In the genomic region with DNA sequence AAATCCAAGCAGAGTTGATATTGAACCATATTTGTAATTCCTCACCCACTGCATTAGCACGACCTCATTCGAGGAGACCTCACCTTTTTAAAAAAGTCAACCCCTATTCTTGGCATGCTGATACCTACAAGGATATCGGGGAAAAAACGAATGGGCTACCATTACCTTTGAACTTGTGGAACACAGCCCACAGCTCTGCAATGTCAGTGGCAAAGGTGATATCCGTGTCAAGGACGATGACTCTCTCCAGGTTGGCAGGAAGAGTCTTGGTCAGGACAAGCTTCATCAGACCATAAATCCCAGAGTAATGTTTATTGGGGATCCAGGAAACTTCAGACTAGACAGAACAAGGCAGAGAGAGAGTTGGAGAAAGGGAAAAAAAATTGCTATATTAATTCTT, we compare ENCODE assay signal across 12 cellular contexts.
DNase-seq lines count a peak whose midpoint lies in the region; ATAC-seq and TF ChIP-seq lines count a peak whose summit lies in the region.
"Had no signal": no experiment of that assay in that cellular context is flagged by ENCODE, and none has a peak within 500 bp of the region (broad histone marks: within the 10 kb centered on the region; RNA-seq: fewer than 3 reads in every experiment).

No MANE protein-coding gene starts in this region.

- DNase-seq in left ventricle myocardium inferior (no peak), right atrium auricular region (ENCODE audit: low spot score) (no peak), hepatocyte (ENCODE audit: low spot score) (no peak), right lobe of liver (peak in 2 of 3 donors; percentile 39 to 73), sciatic nerve (ENCODE audit: low spot score) (no peak)
- no peak for DNase-seq in activated CD8-positive, alpha-beta memory T cell treated with anti-CD3 and anti-CD28 coated beads for 24 hours
- DNase-seq: CD4-positive, alpha-beta memory T cell; DMS79; GDM1; H9 had no signal

- peaks cover 2% of the 10 kb centered on the region for H3K79me2 ChIP-seq in hepatocyte

- no peak overlapping the region for H3K4me3 ChIP-seq in left ventricle myocardium inferior
- no peak overlapping the region for H3K4me3 ChIP-seq in right atrium auricular region
- H3K4me3 ChIP-seq in hepatocyte = no peak overlapping the region
- H3K4me3 ChIP-seq in right lobe of liver = no peak overlapping the region

- H3K36me3 ChIP-seq in left ventricle myocardium inferior = no peaks in the 10 kb centered on the region
- H3K36me3 ChIP-seq in right atrium auricular region = no peaks in the 10 kb centered on the region
- no peaks in the 10 kb centered on the region for H3K36me3 ChIP-seq in hepatocyte (replicated peaks; ENCODE audit: insufficient read depth, low read depth)
- H3K36me3 ChIP-seq in right lobe of liver = no peaks in the 10 kb centered on the region

- H3K27ac ChIP-seq in left ventricle myocardium inferior (replicated peaks) (peak overlapping the region; percentile 77), right atrium auricular region (no peak overlapping the region), hepatocyte (peak overlapping the region; percentile 38), right lobe of liver (peak overlapping the region in 1 of 3 donors; percentile 33)
- H3K27ac ChIP-seq: C4-2B had no signal

- no peaks in the 10 kb centered on the region for H3K27me3 ChIP-seq in left ventricle myocardium inferior (ENCODE audit: low read depth)
- no peaks in the 10 kb centered on the region for H3K27me3 ChIP-seq in right atrium auricular region
- H3K27me3 ChIP-seq in hepatocyte = no peaks in the 10 kb centered on the region
- H3K27me3 ChIP-seq in right lobe of liver = no peaks in the 10 kb centered on the region

- no peak for TF ChIP-seq POLR2A in right lobe of liver (IDR thresholded peaks at IDR 0.05)

- H3K9me3 ChIP-seq in left ventricle myocardium inferior (replicated peaks) (no peaks in the 10 kb centered on the region), right atrium auricular region (no peaks in the 10 kb centered on the region), hepatocyte (ENCODE audit: low read depth) (no peaks in the 10 kb centered on the region), right lobe of liver (no peaks in the 10 kb centered on the region)

- 87% methylated on average over 6 of the region's 6 CpGs for WGBS in hepatocyte (ENCODE audit: low lambda C conversion rate, missing lambda C conversion rate)
- WGBS in right lobe of liver (ENCODE audit: insufficient coverage, low coverage, low lambda C conversion rate, missing lambda C conversion rate) = 47% methylated on average over 6 of the region's 6 CpGs

- no peak overlapping the region for H3K4me2 ChIP-seq in hepatocyte

- intact Hi-C loops in left ventricle myocardium inferior (cut with micrococcal nuclease) = no loop called here
- intact Hi-C loops in right lobe of liver (cut with DNase I) = no loop called here
- intact Hi-C loops in sciatic nerve (cut with DNase I) = no loop called here

- no peak overlapping the region for H2AFZ ChIP-seq in hepatocyte

- no peaks in the 10 kb centered on the region for H4K20me1 ChIP-seq in hepatocyte (ENCODE audit: insufficient read depth, poor library complexity, severe bottlenecking)

- ATAC-seq in right lobe of liver = peak; percentile 64 to 80 (median 73)
- no peak for ATAC-seq in GM18867 (IDR thresholded peaks at IDR 0.05; ENCODE audit: unreplicated experiment)
- ATAC-seq in sciatic nerve = no peak

- H3K9me2 ChIP-seq in hepatocyte (replicated peaks; ENCODE audit: insufficient read depth) = no peaks in the 10 kb centered on the region

- peaks cover 75% of the 10 kb centered on the region for H3K4me1 ChIP-seq in left ventricle myocardium inferior
- no peaks in the 10 kb centered on the region for H3K4me1 ChIP-seq in right atrium auricular region
- H3K4me1 ChIP-seq in hepatocyte (ENCODE audit: insufficient read depth) = peaks cover 4% of the 10 kb centered on the region
- H3K4me1 ChIP-seq in right lobe of liver = peaks cover 0 to 35% (median 11%) of the 10 kb centered on the region in 4 donors

- TF ChIP-seq CTCF in left ventricle myocardium inferior (IDR thresholded peaks at IDR 0.05; ENCODE audit: borderline replicate concordance) (no peak), right atrium auricular region (IDR thresholded peaks at IDR 0.05) (no peak), hepatocyte (IDR thresholded peaks at IDR 0.05; ENCODE audit: poor library complexity) (no peak), right lobe of liver (IDR thresholded peaks at IDR 0.05) (no peak)

Comparison
In these comparisons a context has a peak if more than half of its experiments do, and no peak if none do; other contexts are left out.
1. H3K27ac ChIP-seq: peak in left ventricle myocardium inferior (single experiment) and hepatocyte (single experiment); none in right atrium auricular region (0 of 2).
2. DNase-seq: peak in right lobe of liver (2 of 3); none in left ventricle myocardium inferior (single experiment), right atrium auricular region (single experiment), hepatocyte (single experiment), sciatic nerve (single experiment) and activated CD8-positive, alpha-beta memory T cell treated with anti-CD3 and anti-CD28 coated beads for 24 hours (single experiment).
3. ATAC-seq: peak in right lobe of liver (4 of 4); none in GM18867 (single experiment) and sciatic nerve (single experiment).